In genomic region chr1:1033731-1034437, GRCh38 we compare ENCODE assay signal across 9 cellular contexts. TPM values are rescaled to one million over a fixed set of nuclear protein-coding genes. Genes with fewer than 3 reads are reported as not detected.
A peak's percentile ranks its signal among the peaks of the same experiment; 100 is the strongest.
DNase-seq lines count a peak whose midpoint lies in the region; ATAC-seq and TF ChIP-seq lines count a peak whose summit lies in the region.
"Had no signal": no experiment of that assay in that cellular context is flagged by ENCODE, and none has a peak within 500 bp of the region (broad histone marks: within the 10 kb centered on the region; RNA-seq: fewer than 3 reads in every experiment).

No MANE protein-coding gene starts in this region.

- DNase-seq in NCI-H1105 treated with DMSO at 0.1 percent for 48 hours (lab: John Stamatoyannopoulos, UW) (peak; percentile 17), colonic mucosa (no peak), WERI-Rb-1 (no peak), SKM-1 treated with dmso at 0.1 percent for 144 hours (lab: John Stamatoyannopoulos, UW; ENCODE audit: unreplicated experiment) (no peak), chondrocyte (ENCODE audit: low spot score) (no peak)

- intact Hi-C loops in colonic mucosa (cut with DNase I) = no loop called here

- ATAC-seq in GM18868 (IDR thresholded peaks at IDR 0.05; ENCODE audit: unreplicated experiment) = no peak

- peaks cover 12% of the 10 kb centered on the region for H3K4me1 Mint-ChIP-seq in chondrocyte (ENCODE audit: low read depth)

- no peaks in the 10 kb centered on the region for H3K36me3 ChIP-seq in colonic mucosa
- H3K36me3 ChIP-seq in neuron (ENCODE audit: insufficient read depth, low read length) = peaks cover 16% of the 10 kb centered on the region
- peaks cover 24% of the 10 kb centered on the region for H3K36me3 ChIP-seq in WERI-Rb-1

- H3K9ac ChIP-seq in colonic mucosa (ENCODE audit: low read depth in 2 of 2, low read length in 2 of 2) = no peak overlapping the region

- H3K27ac Mint-ChIP-seq in chondrocyte (ENCODE audit: unreplicated experiment) = no peak overlapping the region

- H3K36me3 Mint-ChIP-seq in chondrocyte (ENCODE audit: low read depth) = peaks cover 2% of the 10 kb centered on the region

- H3K4me1 ChIP-seq in colonic mucosa (peaks cover 7% of the 10 kb centered on the region), neuron (ENCODE audit: insufficient read depth, low read length) (peaks cover 22% of the 10 kb centered on the region)

- H3K9me3 ChIP-seq in colonic mucosa (no peaks in the 10 kb centered on the region), neuron (ENCODE audit: low read length) (no peaks in the 10 kb centered on the region), WERI-Rb-1 (ENCODE audit: severe bottlenecking) (no peaks in the 10 kb centered on the region)

- H3K27me3 Mint-ChIP-seq in chondrocyte (ENCODE audit: low read depth) = no peaks in the 10 kb centered on the region

- no peak for TF ChIP-seq CTCF in GM12875 (IDR thresholded peaks at IDR 0.05; ENCODE audit: borderline replicate concordance, insufficient read depth, low read depth, low read length)
- no peak for TF ChIP-seq CTCF in colonic mucosa (IDR thresholded peaks at IDR 0.05)
- TF ChIP-seq CTCF in WERI-Rb-1 (IDR thresholded peaks at IDR 0.05; ENCODE audit: low read depth, low read length) = no peak
- no peak for TF ChIP-seq CTCF in chondrocyte (IDR thresholded peaks at IDR 0.05)

- peak overlapping the region; percentile 35 for H3K4me3 ChIP-seq in GM12875 (ENCODE audit: low read depth, low read length)
- H3K4me3 ChIP-seq in colonic mucosa = peak overlapping the region; percentile 41
- peak overlapping the region; percentile 40 for H3K4me3 ChIP-seq in neuron (ENCODE audit: low read length)
- H3K4me3 ChIP-seq in WERI-Rb-1 (ENCODE audit: low read depth, low read length) = no peak overlapping the region

- H3K27me3 ChIP-seq in colonic mucosa (peaks cover 10% of the 10 kb centered on the region), neuron (ENCODE audit: insufficient read depth, low read length) (no peaks in the 10 kb centered on the region), WERI-Rb-1 (ENCODE audit: insufficient read depth, low read depth, severe bottlenecking) (no peaks in the 10 kb centered on the region)

- H3K9me3 Mint-ChIP-seq in chondrocyte (ENCODE audit: low read depth) = no peaks in the 10 kb centered on the region

- H2AFZ ChIP-seq in neuron (ENCODE audit: low read depth, low read length) = no peak overlapping the region

- H3K27ac ChIP-seq in colonic mucosa (no peak overlapping the region), WERI-Rb-1 (no peak overlapping the region)

- H3K4me3 Mint-ChIP-seq in chondrocyte (ENCODE audit: unreplicated experiment) = no peak overlapping the region

RNA-seq across cellular contexts. Expression of gene AGRN, which starts 14.0 kb away (rescaled TPM):
- total RNA-seq in colonic mucosa = 100 to 1,000 TPM in 1 of 2 donors, 10 to 100 TPM in 1; 68.1 to 106 TPM
- total RNA-seq in chondrocyte = 138 to 221 TPM (median 219 TPM) in 3 replicates

RNA-seq across cellular contexts. Expression of gene ISG15, which starts 20.6 kb away (rescaled TPM):
- total RNA-seq in colonic mucosa = 10 to 100 TPM; 21.9 to 25.2 TPM
- total RNA-seq in chondrocyte = 28.5 to 42.8 TPM (median 42.2 TPM) in 3 replicates

RNA-seq across cellular contexts. Expression of gene HES4, which starts 34.0 kb away (rescaled TPM):
- total RNA-seq in colonic mucosa = 10 to 100 TPM; 30.5 to 47.3 TPM
- total RNA-seq in chondrocyte = 56.6 to 137 TPM (median 136 TPM) in 3 replicates

RNA-seq across cellular contexts. Expression of gene RNF223, which starts 40.2 kb away (rescaled TPM):
- total RNA-seq in colonic mucosa (1 to 10 TPM; 5.1 to 5.7 TPM), chondrocyte (not detected in 3 replicates)
- total RNA-seq: lung microvascular endothelial cell had no signal

RNA-seq across cellular contexts. Expression of gene PERM1, which starts 52.0 kb away (rescaled TPM):
- total RNA-seq in colonic mucosa (not detected), chondrocyte (0.12 to 0.37 TPM (median 0.31 TPM) in 3 replicates)
- total RNA-seq: lung microvascular endothelial cell had no signal
